ENCODE assay signal across 2 cellular contexts in genomic region chr3:172635588-172635987, GRCh38.
TF ChIP-seq lines count a peak whose summit lies in the region.

No MANE protein-coding gene starts in this region.

TF ChIP-seq in SK-N-SH treated with all-trans-retinoic acid at 6 μM for 48 hours, 23 proteins besides CTCF, POLR2A, EP300 and RAD21 (continued from another document):
- TF ChIP-seq, protein P1, sequence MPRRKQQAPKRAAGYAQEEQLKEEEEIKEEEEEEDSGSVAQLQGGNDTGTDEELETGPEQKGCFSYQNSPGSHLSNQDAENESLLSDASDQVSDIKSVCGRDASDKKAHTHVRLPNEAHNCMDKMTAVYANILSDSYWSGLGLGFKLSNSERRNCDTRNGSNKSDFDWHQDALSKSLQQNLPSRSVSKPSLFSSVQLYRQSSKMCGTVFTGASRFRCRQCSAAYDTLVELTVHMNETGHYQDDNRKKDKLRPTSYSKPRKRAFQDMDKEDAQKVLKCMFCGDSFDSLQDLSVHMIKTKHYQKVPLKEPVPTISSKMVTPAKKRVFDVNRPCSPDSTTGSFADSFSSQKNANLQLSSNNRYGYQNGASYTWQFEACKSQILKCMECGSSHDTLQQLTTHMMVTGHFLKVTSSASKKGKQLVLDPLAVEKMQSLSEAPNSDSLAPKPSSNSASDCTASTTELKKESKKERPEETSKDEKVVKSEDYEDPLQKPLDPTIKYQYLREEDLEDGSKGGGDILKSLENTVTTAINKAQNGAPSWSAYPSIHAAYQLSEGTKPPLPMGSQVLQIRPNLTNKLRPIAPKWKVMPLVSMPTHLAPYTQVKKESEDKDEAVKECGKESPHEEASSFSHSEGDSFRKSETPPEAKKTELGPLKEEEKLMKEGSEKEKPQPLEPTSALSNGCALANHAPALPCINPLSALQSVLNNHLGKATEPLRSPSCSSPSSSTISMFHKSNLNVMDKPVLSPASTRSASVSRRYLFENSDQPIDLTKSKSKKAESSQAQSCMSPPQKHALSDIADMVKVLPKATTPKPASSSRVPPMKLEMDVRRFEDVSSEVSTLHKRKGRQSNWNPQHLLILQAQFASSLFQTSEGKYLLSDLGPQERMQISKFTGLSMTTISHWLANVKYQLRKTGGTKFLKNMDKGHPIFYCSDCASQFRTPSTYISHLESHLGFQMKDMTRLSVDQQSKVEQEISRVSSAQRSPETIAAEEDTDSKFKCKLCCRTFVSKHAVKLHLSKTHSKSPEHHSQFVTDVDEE (CRISPR knock-in tag; IDR thresholded peaks at IDR 0.05) = no peak
- TF ChIP-seq, protein P2, sequence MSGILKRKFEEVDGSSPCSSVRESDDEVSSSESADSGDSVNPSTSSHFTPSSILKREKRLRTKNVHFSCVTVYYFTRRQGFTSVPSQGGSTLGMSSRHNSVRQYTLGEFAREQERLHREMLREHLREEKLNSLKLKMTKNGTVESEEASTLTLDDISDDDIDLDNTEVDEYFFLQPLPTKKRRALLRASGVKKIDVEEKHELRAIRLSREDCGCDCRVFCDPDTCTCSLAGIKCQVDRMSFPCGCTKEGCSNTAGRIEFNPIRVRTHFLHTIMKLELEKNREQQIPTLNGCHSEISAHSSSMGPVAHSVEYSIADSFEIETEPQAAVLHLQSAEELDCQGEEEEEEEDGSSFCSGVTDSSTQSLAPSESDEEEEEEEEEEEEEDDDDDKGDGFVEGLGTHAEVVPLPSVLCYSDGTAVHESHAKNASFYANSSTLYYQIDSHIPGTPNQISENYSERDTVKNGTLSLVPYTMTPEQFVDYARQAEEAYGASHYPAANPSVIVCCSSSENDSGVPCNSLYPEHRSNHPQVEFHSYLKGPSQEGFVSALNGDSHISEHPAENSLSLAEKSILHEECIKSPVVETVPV (CRISPR knock-in tag; IDR thresholded peaks at IDR 0.05) = no peak
- TF ChIP-seq ISL1 (CRISPR knock-in tag; IDR thresholded peaks at IDR 0.05) = no peak
- no peak for TF ChIP-seq GLIS3 (CRISPR knock-in tag; IDR thresholded peaks at IDR 0.05)
TF ChIP-seq in SK-N-SH treated with all-trans-retinoic acid at 6 μM for 48 hours: peak in this region for 0.

TF ChIP-seq in SK-N-SH, 30 proteins besides CTCF, POLR2A, EP300 and RAD21 (continued from another document):
- TF ChIP-seq MAX (IDR thresholded peaks at IDR 0.05; ENCODE audit: low read depth) = no peak
- TF ChIP-seq YY1 (IDR thresholded peaks at IDR 0.05; ENCODE audit: low read depth) = no peak
